ENCODE assay signal across 22 cellular contexts in genomic region chr9:18604971-18605370, GRCh38.
"Had no signal": no experiment of that assay in that cellular context is flagged by ENCODE, and none has a peak within 500 bp of the region (broad histone marks: within the 10 kb centered on the region; RNA-seq: fewer than 3 reads in every experiment).

No MANE protein-coding gene starts in this region.

- H3K9me3 ChIP-seq: prostate gland, right atrium auricular region had no signal

- H3K36me3 Mint-ChIP-seq: activated naive CD8-positive, alpha-beta T cell treated with anti-CD3 and anti-CD28 coated beads for 36 hours; mesothelial cell of epicardium; natural killer cell had no signal

- H3K9me3 Mint-ChIP-seq: activated naive CD8-positive, alpha-beta T cell treated with anti-CD3 and anti-CD28 coated beads for 36 hours; activated T-cell treated with anti-CD3 and anti-CD28 coated beads, Interleukin-2, amount 50 U/mL, for 24 hours; activated T-helper 17 cell treated with anti-CD3 and anti-CD28 coated beads, Interleukin-2, amount 50 U/mL, for 72 hours; natural killer cell; stimulated activated naive CD8-positive, alpha-beta T cell treated with anti-CD3 and anti-CD28 coated beads, Interleukin-15, Interleukin-2, amounts not matched to agents 100 ng/mL and 50 ng/mL, for 24 hours had no signal

- H3K4me1 ChIP-seq: prostate gland had no signal

- H3K27ac ChIP-seq: prostate gland, right atrium auricular region, SK-N-MC, VCaP had no signal

- H3K27me3 ChIP-seq: heart right ventricle, right atrium auricular region had no signal

- H3K4me3 ChIP-seq: coronary artery, heart right ventricle, lung, prostate gland, right atrium auricular region, SK-N-MC had no signal

- H3K4me1 Mint-ChIP-seq: activated naive CD8-positive, alpha-beta T cell treated with anti-CD3 and anti-CD28 coated beads for 36 hours; activated T-helper 17 cell treated with anti-CD3 and anti-CD28 coated beads, Interleukin-2, amount 50 U/mL, for 72 hours; natural killer cell had no signal

- H3K36me3 ChIP-seq: heart right ventricle, prostate gland, right atrium auricular region had no signal

- H3K27ac Mint-ChIP-seq: activated CD8-positive, alpha-beta T cell treated with anti-CD3 and anti-CD28 coated beads, Interleukin-2, amount 10 ng/mL, durations not matched to agents 7 days and 5 days; activated naive CD8-positive, alpha-beta T cell treated with anti-CD3 and anti-CD28 coated beads for 36 hours; activated T-cell treated with anti-CD3 and anti-CD28 coated beads, Interleukin-2, amount 50 U/mL, for 24 hours; activated T-helper 17 cell treated with anti-CD3 and anti-CD28 coated beads, Interleukin-2, amount 50 U/mL, for 72 hours; endodermal cell; natural killer cell; stimulated activated naive CD8-positive, alpha-beta T cell treated with anti-CD3 and anti-CD28 coated beads, Interleukin-15, Interleukin-2, amounts not matched to agents 100 ng/mL and 50 ng/mL, for 24 hours had no signal

- H3K4me3 Mint-ChIP-seq: activated CD8-positive, alpha-beta T cell treated with anti-CD3 and anti-CD28 coated beads, Interleukin-2, amount 10 ng/mL, durations not matched to agents 7 days and 5 days; activated naive CD8-positive, alpha-beta T cell treated with anti-CD3 and anti-CD28 coated beads for 36 hours; activated T-cell treated with anti-CD3 and anti-CD28 coated beads, Interleukin-2, amount 50 U/mL, for 24 hours; activated T-helper 17 cell treated with anti-CD3 and anti-CD28 coated beads, Interleukin-2, amount 50 U/mL, for 72 hours; endodermal cell; mesothelial cell of epicardium; natural killer cell; stimulated activated naive CD8-positive, alpha-beta T cell treated with anti-CD3 and anti-CD28 coated beads, Interleukin-15, Interleukin-2, amounts not matched to agents 100 ng/mL and 50 ng/mL, for 24 hours had no signal

- ATAC-seq: activated CD8-positive, alpha-beta T cell treated with anti-CD3 and anti-CD28 coated beads, Interleukin-2, amount 10 ng/mL, durations not matched to agents 7 days and 5 days; activated T-helper 17 cell treated with anti-CD3 and anti-CD28 coated beads, Interleukin-2, amount 50 U/mL, for 72 hours; left colon; natural killer cell had no signal

- DNase-seq: activated CD4-positive, alpha-beta T cell treated with anti-CD3 and anti-CD28 coated beads, Interleukin-2, amount 50 U/mL, for 1 hour; activated CD4-positive, CD25-positive, alpha-beta regulatory T cell treated with anti-CD3 and anti-CD28 coated beads, Interleukin-2, amount 50 U/mL, for 72 hours; activated CD8-positive, alpha-beta T cell treated with anti-CD3 and anti-CD28 coated beads, Interleukin-2, amount 10 ng/mL, durations not matched to agents 7 days and 5 days; activated naive CD8-positive, alpha-beta T cell treated with anti-CD3 and anti-CD28 coated beads for 36 hours; activated T-cell treated with anti-CD3 and anti-CD28 coated beads, Interleukin-2, amount 50 U/mL, for 24 hours; cerebellar nuclear complex; endodermal cell; heart right ventricle; left colon; natural killer cell; stimulated activated CD4-positive, alpha-beta T cell treated with anti-CD3 and anti-CD28 coated beads, Interleukin-1b, Interleukin-23, amount 100 ng/mL, for 48 hours; T-helper 2 cell; trophoblast cell had no signal

- H3K27me3 Mint-ChIP-seq: activated T-cell treated with anti-CD3 and anti-CD28 coated beads, Interleukin-2, amount 50 U/mL, for 24 hours; activated T-helper 17 cell treated with anti-CD3 and anti-CD28 coated beads, Interleukin-2, amount 50 U/mL, for 72 hours; stimulated activated naive CD8-positive, alpha-beta T cell treated with anti-CD3 and anti-CD28 coated beads, Interleukin-15, Interleukin-2, amounts not matched to agents 100 ng/mL and 50 ng/mL, for 24 hours had no signal
